30 cellular contexts compared by ENCODE assay signal in the genomic region with DNA sequence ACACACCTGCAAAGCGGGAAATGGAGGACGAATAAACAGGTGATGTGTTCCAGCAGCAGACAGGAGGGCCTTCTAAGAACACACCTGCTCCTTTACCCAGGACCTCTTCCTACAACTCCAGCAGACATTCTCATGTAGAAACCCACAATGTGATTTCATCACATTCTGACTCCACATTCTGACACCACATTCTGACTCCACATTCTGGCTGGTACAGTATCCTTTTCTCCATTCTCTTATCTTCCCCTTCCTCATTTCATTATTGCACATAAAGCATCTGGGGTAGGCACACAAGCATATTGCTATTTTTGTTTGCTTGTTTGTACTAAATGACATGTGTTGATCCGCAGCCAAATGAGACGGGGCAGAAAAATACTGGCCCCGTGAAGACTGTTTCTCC.
"Had no signal": no experiment of that assay in that cellular context is flagged by ENCODE, and none has a peak within 500 bp of the region (broad histone marks: within the 10 kb centered on the region; RNA-seq: fewer than 3 reads in every experiment).

No MANE protein-coding gene starts in this region.

- H3K9me3 Mint-ChIP-seq: mesothelial cell of epicardium, type B pancreatic cell had no signal

- H3K9me3 ChIP-seq: pancreas, prostate gland, uterus had no signal

- ATAC-seq: activated CD4-positive, CD25-positive, alpha-beta regulatory T cell treated with anti-CD3 and anti-CD28 coated beads, Interleukin-2, amount 50 U/mL, for 24 hours; esophagus mucosa; pancreas; stimulated activated memory B cell treated with anti-CD40 and anti-IgM and Interleukin-4, amounts not matched to agents 10 μg/mL and 1 μg/mL and 100 μg/mL, for 72 hours; stimulated activated naive CD8-positive, alpha-beta T cell treated with anti-CD3 and anti-CD28 coated beads, Interleukin-15, amount 100 ng/mL, for 72 hours had no signal

- DNase-seq: activated CD4-positive, alpha-beta memory T cell treated with anti-CD3 and anti-CD28 coated beads for 36 hours; activated CD4-positive, alpha-beta T cell treated with anti-CD3 and anti-CD28 coated beads for 48 hours; activated CD8-positive, alpha-beta memory T cell treated with anti-CD3 and anti-CD28 coated beads, Interleukin-2, amount 50 U/mL, for 4 hours; activated gamma-delta T cell; activated naive CD4-positive, alpha-beta T cell treated with anti-CD3 and anti-CD28 coated beads, Interleukin-2, amount 10 ng/mL, durations not matched to agents 7 days and 5 days; activated T-cell treated with anti-CD3 and anti-CD28 coated beads, Interleukin-2, amount 50 U/mL, for 1 hour; amygdala; central memory CD4-positive, alpha-beta T cell; foreskin fibroblast; head of caudate nucleus; hypothalamus; immature natural killer cell; naive B cell; nucleus accumbens; pancreas; retina; stimulated activated CD4-positive, alpha-beta T cell treated with anti-CD3 and anti-CD28 coated beads, Interleukin-1b, Interleukin-23, amount 100 ng/mL, for 48 hours; stimulated activated CD4-positive, alpha-beta T cell treated with anti-CD3 and anti-CD28 coated beads, Interleukin-4, amount 100 ng/mL, for 4 hours; stimulated activated CD8-positive, alpha-beta memory T cell treated with anti-CD3 and anti-CD28 coated beads, Interleukin-4, amount 100 ng/mL, for 48 hours; stimulated activated naive CD8-positive, alpha-beta T cell treated with anti-CD3 and anti-CD28 coated beads, Interleukin-15, amount 100 ng/mL, for 72 hours; substantia nigra; uterus; WERI-Rb-1 had no signal

- H3K4me2 ChIP-seq: smooth muscle cell had no signal

- H3K27ac Mint-ChIP-seq: activated CD4-positive, alpha-beta memory T cell treated with anti-CD3 and anti-CD28 coated beads for 36 hours; activated naive CD4-positive, alpha-beta T cell treated with anti-CD3 and anti-CD28 coated beads, Interleukin-2, amount 10 ng/mL, durations not matched to agents 7 days and 5 days; immature natural killer cell; mesothelial cell of epicardium; stimulated activated memory B cell treated with anti-CD40 and anti-IgM and Interleukin-4, amounts not matched to agents 10 μg/mL and 1 μg/mL and 100 μg/mL, for 72 hours; stimulated activated naive CD8-positive, alpha-beta T cell treated with anti-CD3 and anti-CD28 coated beads, Interleukin-15, amount 100 ng/mL, for 72 hours; type B pancreatic cell had no signal

- H3K36me3 Mint-ChIP-seq: stimulated activated memory B cell treated with anti-CD40 and anti-IgM and Interleukin-4, amounts not matched to agents 10 μg/mL and 1 μg/mL and 100 μg/mL, for 72 hours had no signal

- H3K36me3 ChIP-seq: pancreas, prostate gland, uterus, WERI-Rb-1 had no signal

- H3K27me3 ChIP-seq: pancreas, uterus had no signal

- H3K27me3 Mint-ChIP-seq: activated CD4-positive, alpha-beta memory T cell treated with anti-CD3 and anti-CD28 coated beads for 36 hours; activated naive CD4-positive, alpha-beta T cell treated with anti-CD3 and anti-CD28 coated beads, Interleukin-2, amount 10 ng/mL, durations not matched to agents 7 days and 5 days; naive B cell; stimulated activated memory B cell treated with anti-CD40 and anti-IgM and Interleukin-4, amounts not matched to agents 10 μg/mL and 1 μg/mL and 100 μg/mL, for 72 hours; type B pancreatic cell had no signal

- H3K4me3 Mint-ChIP-seq: activated CD4-positive, alpha-beta memory T cell treated with anti-CD3 and anti-CD28 coated beads for 36 hours; activated naive CD4-positive, alpha-beta T cell treated with anti-CD3 and anti-CD28 coated beads, Interleukin-2, amount 10 ng/mL, durations not matched to agents 7 days and 5 days; immature natural killer cell; mesothelial cell of epicardium; stimulated activated memory B cell treated with anti-CD40 and anti-IgM and Interleukin-4, amounts not matched to agents 10 μg/mL and 1 μg/mL and 100 μg/mL, for 72 hours; stimulated activated naive CD8-positive, alpha-beta T cell treated with anti-CD3 and anti-CD28 coated beads, Interleukin-15, amount 100 ng/mL, for 72 hours; type B pancreatic cell had no signal

- H3K4me1 ChIP-seq: pancreas, prostate gland, uterus had no signal

- H3K27ac ChIP-seq: pancreas, prostate gland, uterus, WERI-Rb-1 had no signal

- H3K4me3 ChIP-seq: pancreas, prostate gland, smooth muscle cell, uterus had no signal
